8 cellular contexts compared by ENCODE assay signal in genomic region chr3:52454235-52454937, GRCh38. TPM values are rescaled to one million over a fixed set of nuclear protein-coding genes. Genes with fewer than 3 reads are reported as not detected.
DNase-seq lines count a peak whose midpoint lies in the region; ATAC-seq and TF ChIP-seq lines count a peak whose summit lies in the region.

No MANE protein-coding gene starts in this region.

- WGBS in body of pancreas, 2 donors, result 36 to 38% methylated on average over 7 to 8 of the region's 8 CpGs

- TF ChIP-seq CTCF in body of pancreas (IDR thresholded peaks at IDR 0.05), result no peak
- no peak for TF ChIP-seq CTCF in upper lobe of right lung (IDR thresholded peaks at IDR 0.05)

- no peak for TF ChIP-seq POLR2A in body of pancreas (IDR thresholded peaks at IDR 0.05)

- H3K9me3 ChIP-seq in body of pancreas, result no peaks in the 10 kb centered on the region
- no peaks in the 10 kb centered on the region for H3K9me3 ChIP-seq in mucosa of rectum (ENCODE audit: control insufficient read depth in 2 of 2, low read length in 2 of 2)
- H3K9me3 ChIP-seq in upper lobe of right lung, result no peaks in the 10 kb centered on the region

- H3K4me1 ChIP-seq in body of pancreas, result peaks cover 49% of the 10 kb centered on the region
- peaks cover 19 to 20% of the 10 kb centered on the region in 2 donors for H3K4me1 ChIP-seq in mucosa of rectum (ENCODE audit: control insufficient read depth in 2 of 2, insufficient read depth in 2 of 2, low read length in 2 of 2)
- peaks cover 24% of the 10 kb centered on the region for H3K4me1 ChIP-seq in upper lobe of right lung

- H3K36me3 ChIP-seq in body of pancreas (replicated peaks in 1 of 2; ENCODE audit: insufficient read depth in 1 of 2, low read depth in 2 of 2) (peaks cover 0 to 6% of the 10 kb centered on the region in 2 donors), mucosa of rectum (ENCODE audit: control insufficient read depth in 2 of 2, insufficient read depth in 2 of 2, low read length in 2 of 2) (peaks cover 5 to 16% of the 10 kb centered on the region in 2 donors), upper lobe of right lung (peaks cover 19% of the 10 kb centered on the region)

- H3K4me3 ChIP-seq in body of pancreas (no peak overlapping the region), mucosa of rectum (ENCODE audit: low read length in 2 of 2) (peak overlapping the region; percentile 91 to 93), upper lobe of right lung (peak overlapping the region; percentile 74)

- no peaks in the 10 kb centered on the region for H3K27me3 ChIP-seq in body of pancreas
- no peaks in the 10 kb centered on the region for H3K27me3 ChIP-seq in mucosa of rectum (ENCODE audit: control insufficient read depth in 2 of 2, insufficient read depth in 2 of 2, low read length in 2 of 2)
- H3K27me3 ChIP-seq in upper lobe of right lung, result no peaks in the 10 kb centered on the region

- ATAC-seq in body of pancreas (no peak), upper lobe of right lung (no peak), GM19455 (IDR thresholded peaks at IDR 0.05; ENCODE audit: unreplicated experiment) (no peak), GM21423 (IDR thresholded peaks at IDR 0.05; ENCODE audit: unreplicated experiment) (no peak), GM21576 (IDR thresholded peaks at IDR 0.05; ENCODE audit: unreplicated experiment) (no peak)

- peak; percentile 4 for DNase-seq in activated naive CD4-positive, alpha-beta T cell treated with Interleukin-2 at 50 U/mL for 16 hours
- no peak for DNase-seq in activated naive CD4-positive, alpha-beta T cell (lab: John Stamatoyannopoulos, UW)
- DNase-seq in body of pancreas (peak in 2 of 4 donors; percentile 38), upper lobe of right lung (peak; percentile 64)

- intact Hi-C loops in body of pancreas (cut with DNase I) (loop anchor here (10.0 kb wide), 1 partner anchor 80 kb away; the partner anchor contains the start of genes NT5DC2 and UQCC5), upper lobe of right lung (cut with DNase I) (no loop called here)

- peak overlapping the region; percentile 91 to 93 for H3K9ac ChIP-seq in mucosa of rectum (ENCODE audit: low read depth in 1 of 2, low read length in 2 of 2)

- H3K27ac ChIP-seq in body of pancreas (peak overlapping the region; percentile 81 to 93 (median 92)), mucosa of rectum (ENCODE audit: low read depth in 2 of 2, low read length in 2 of 2) (peak overlapping the region in 1 of 2 donors; percentile 79), upper lobe of right lung (peak overlapping the region; percentile 95)

RNA-seq across cellular contexts. Expression of gene TNNC1, which starts 0.5 kb away (rescaled TPM):
- total RNA-seq in body of pancreas (10 to 100 TPM in 1 of 2 donors, under 1 TPM in 1; 0.99 to 10.4 TPM), upper lobe of right lung (88.9 TPM)

RNA-seq across cellular contexts. Expression of gene NISCH, which starts 1.0 kb away (rescaled TPM):
- total RNA-seq in body of pancreas (100 to 1,000 TPM in 1 of 2 donors, 10 to 100 TPM in 1; 58.9 to 115 TPM), upper lobe of right lung (94.6 TPM)

RNA-seq across cellular contexts. Expression of gene SEMA3G, which starts 9.5 kb away (rescaled TPM):
- total RNA-seq in body of pancreas (10 to 100 TPM in 1 of 2 donors, 1 to 10 TPM in 1; 3.9 to 13.2 TPM), upper lobe of right lung (27.6 TPM)

RNA-seq across cellular contexts. Expression of gene STAB1, which starts 40.8 kb away (rescaled TPM):
- 10 to 100 TPM; 50.4 to 55.3 TPM for total RNA-seq in body of pancreas
- total RNA-seq in upper lobe of right lung, result 152 TPM

RNA-seq across cellular contexts. Expression of gene PHF7, which starts 43.9 kb away (rescaled TPM):
- total RNA-seq in body of pancreas (1 to 10 TPM; 4.0 to 4.9 TPM), upper lobe of right lung (6.8 TPM)

Comparison
In these comparisons a context has a peak if more than half of its experiments do, and no peak if none do; other contexts are left out.
1. DNase-seq: peak in activated naive CD4-positive, alpha-beta T cell treated with Interleukin-2 at 50 U/mL for 16 hours (single experiment) and upper lobe of right lung (single experiment); none in activated naive CD4-positive, alpha-beta T cell (0 of 4).
2. H3K4me3 ChIP-seq: peak in mucosa of rectum (2 of 2) and upper lobe of right lung (single experiment); none in body of pancreas (0 of 2).